Comparison of ENCODE assay signal across 14 cellular contexts in the genomic region with DNA sequence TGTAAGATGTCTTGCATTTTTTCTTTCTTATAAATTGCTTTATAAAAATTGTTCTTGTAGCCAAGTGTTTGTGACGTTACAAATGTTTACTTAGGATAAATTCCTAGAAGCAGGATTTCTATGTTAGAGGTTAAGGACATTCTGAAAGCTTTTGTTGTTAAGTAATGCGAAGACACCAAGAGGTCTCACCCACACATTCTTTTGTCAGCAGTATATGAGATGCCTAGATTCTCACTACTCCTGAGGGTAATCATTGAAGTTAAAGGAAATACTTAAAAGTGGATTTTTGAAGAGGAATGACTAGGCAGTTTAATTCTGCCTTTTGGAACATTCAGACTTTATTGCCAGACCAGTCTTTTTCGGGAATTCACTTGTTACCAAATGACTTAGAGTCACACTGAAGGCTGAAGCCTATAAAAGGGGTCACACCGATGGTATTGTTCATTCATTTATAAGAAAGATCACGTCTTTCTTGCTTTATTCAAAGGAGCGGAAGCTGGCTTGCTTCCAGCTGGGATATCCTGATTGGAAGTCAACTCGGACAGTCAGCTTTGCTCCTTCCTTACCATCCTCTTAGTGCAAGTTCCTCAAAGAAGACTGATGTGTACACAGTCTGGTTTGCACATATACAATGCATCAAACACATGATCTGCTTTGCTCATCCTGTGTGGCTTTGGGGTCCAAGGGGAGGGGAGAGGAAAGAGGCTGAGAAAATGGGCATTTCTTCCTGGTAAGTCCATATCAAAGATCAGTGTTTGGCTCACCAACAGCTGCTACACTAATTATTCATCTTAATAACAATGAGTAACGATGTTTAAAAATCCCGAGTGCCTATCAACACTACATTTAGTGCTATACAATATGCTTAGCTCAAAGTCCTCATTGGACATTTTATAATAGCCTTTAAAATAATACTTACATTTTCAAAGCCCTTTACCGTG.
DNase-seq lines count a peak whose midpoint lies in the region; ATAC-seq and TF ChIP-seq lines count a peak whose summit lies in the region.
"Had no signal": no experiment of that assay in that cellular context is flagged by ENCODE, and none has a peak within 500 bp of the region (broad histone marks: within the 10 kb centered on the region; RNA-seq: fewer than 3 reads in every experiment).

No MANE protein-coding gene starts in this region.

- H3K4me1 ChIP-seq in OCI-LY3 (ENCODE audit: low read length) (peaks cover 13% of the 10 kb centered on the region), esophagus muscularis mucosa (peaks cover 19 to 40% (median 32%) of the 10 kb centered on the region in 4 donors)

- peak; percentile 25 for DNase-seq in BJ (ENCODE audit: low read depth)
- no peak for DNase-seq in esophagus muscularis mucosa (ENCODE audit: extremely low spot score)
- peak; percentile 61 for DNase-seq in non-pigmented ciliary epithelial cell (ENCODE audit: low read depth)
- no peak for DNase-seq in activated gamma-delta T cell (lab: John Stamatoyannopoulos, UW)
- DNase-seq in NCI-H526 (lab: John Stamatoyannopoulos, UW), result no peak
- DNase-seq: activated CD4-positive, alpha-beta T cell treated with anti-CD3 and anti-CD28 coated beads, Interleukin-2, amount 10 ng/mL, durations not matched to agents 24 days and 14 days; CD4-positive, alpha-beta memory T cell; NCI-H2081; SIG-M5 had no signal

- ATAC-seq in HG02885 (IDR thresholded peaks at IDR 0.05; ENCODE audit: poor library complexity, unreplicated experiment) (no peak), HG02642 (IDR thresholded peaks at IDR 0.05; ENCODE audit: poor library complexity, unreplicated experiment) (no peak)
- ATAC-seq: GM12878 had no signal

- no peak for TF ChIP-seq EP300 in esophagus muscularis mucosa (IDR thresholded peaks at IDR 0.05)

- intact Hi-C loops in esophagus muscularis mucosa (cut with DNase I), result no loop called here

- H3K4me3 ChIP-seq in BJ (ENCODE audit: low read depth, low read length), result no peak overlapping the region
- no peak overlapping the region for H3K4me3 ChIP-seq in OCI-LY3 (ENCODE audit: low read length)
- H3K4me3 ChIP-seq in esophagus muscularis mucosa, result no peak overlapping the region
- H3K4me3 ChIP-seq: GM12878, skin epidermis had no signal

- POLR2A ChIA-PET in BJ (lab: Charles Lee), result no interaction called here

- CTCF ChIA-PET in BJ (lab: Yijun Ruan, JAX), result interaction anchor here (1.0 to 2.3 kb wide), 6 partner anchors 13 to 570 kb away, joined by 3 to 9 read pairs (median 4); no protein-coding TSS in a partner anchor

- H3K36me3 ChIP-seq in BJ (ENCODE audit: control insufficient read depth, insufficient read depth, low read length) (no peaks in the 10 kb centered on the region), OCI-LY3 (replicated peaks; ENCODE audit: low read depth, low read length) (no peaks in the 10 kb centered on the region), esophagus muscularis mucosa (no peaks in the 10 kb centered on the region)

- WGBS in esophagus muscularis mucosa, result 65% methylated on average over 10 of the region's 10 CpGs

- H4K20me1 ChIP-seq in OCI-LY3 (ENCODE audit: insufficient read depth, low read length), result no peaks in the 10 kb centered on the region

- H3K27ac ChIP-seq in OCI-LY3 (ENCODE audit: low read length) (no peak overlapping the region), esophagus muscularis mucosa (replicated peaks in 1 of 4) (peak overlapping the region; percentile 46 to 69 (median 65))
- H3K27ac ChIP-seq: skin epidermis had no signal

- peak overlapping the region; percentile 13 for H3K4me2 ChIP-seq in OCI-LY3 (ENCODE audit: low read length)

- H3K9ac ChIP-seq in OCI-LY3 (ENCODE audit: low read length), result no peak overlapping the region

- H2AFZ ChIP-seq in OCI-LY3 (ENCODE audit: low read depth, low read length), result no peak overlapping the region

- TF ChIP-seq POLR2A in esophagus muscularis mucosa (IDR thresholded peaks at IDR 0.05; ENCODE audit: low read depth), result no peak

- no peak for TF ChIP-seq CTCF in BJ (IDR thresholded peaks at IDR 0.05; ENCODE audit: insufficient read depth, low read depth, low read length)
- TF ChIP-seq CTCF in OCI-LY3 (IDR thresholded peaks at IDR 0.05; ENCODE audit: low read depth, low read length), result no peak
- no peak for TF ChIP-seq CTCF in esophagus muscularis mucosa (IDR thresholded peaks at IDR 0.05)

- H3K27me3 ChIP-seq in BJ (ENCODE audit: control insufficient read depth, insufficient read depth, low read length), result no peaks in the 10 kb centered on the region
- no peaks in the 10 kb centered on the region for H3K27me3 ChIP-seq in OCI-LY3 (ENCODE audit: low read depth, low read length)
- no peaks in the 10 kb centered on the region for H3K27me3 ChIP-seq in esophagus muscularis mucosa

- H3K79me2 ChIP-seq in OCI-LY3 (ENCODE audit: low read length), result no peaks in the 10 kb centered on the region

- H3K9me3 ChIP-seq in OCI-LY3 (ENCODE audit: insufficient read depth, low read length) (no peaks in the 10 kb centered on the region), esophagus muscularis mucosa (no peaks in the 10 kb centered on the region)

Comparison
In these comparisons a context has a peak if more than half of its experiments do, and no peak if none do; other contexts are left out.
1. DNase-seq: peak in BJ (single experiment) and non-pigmented ciliary epithelial cell (single experiment); none in esophagus muscularis mucosa (single experiment), activated gamma-delta T cell (single experiment) and NCI-H526 (0 of 2).